15 cellular contexts compared by ENCODE assay signal in the genomic region with DNA sequence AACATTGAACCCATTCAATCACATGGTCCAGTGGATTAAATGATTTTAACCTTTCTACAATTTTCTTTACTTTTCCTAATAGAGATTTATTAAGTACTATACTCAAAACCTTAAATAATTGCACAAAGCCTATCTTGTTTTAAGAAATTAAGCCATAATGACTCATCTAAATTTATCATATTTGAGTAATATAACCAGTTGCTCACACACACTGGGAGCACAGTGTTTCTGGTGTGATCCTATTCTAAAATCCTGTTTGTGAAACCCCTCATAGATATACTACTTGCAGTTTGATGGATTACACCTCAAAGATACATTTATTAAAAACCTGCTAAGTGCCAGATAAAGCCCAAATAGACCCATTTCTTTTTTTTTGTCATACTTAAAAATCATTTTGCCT.
DNase-seq lines count a peak whose midpoint lies in the region; ATAC-seq, FAIRE-seq and TF ChIP-seq lines count a peak whose summit lies in the region.
"Had no signal": no experiment of that assay in that cellular context is flagged by ENCODE, and none has a peak within 500 bp of the region (broad histone marks: within the 10 kb centered on the region; RNA-seq: fewer than 3 reads in every experiment).

No MANE protein-coding gene starts in this region.

- H2AFZ ChIP-seq in PC-3 (ENCODE audit: low read length) = no peak overlapping the region

- no peaks in the 10 kb centered on the region for H3K79me2 ChIP-seq in PC-3 (ENCODE audit: low read length)

- H3K9ac ChIP-seq in PC-3 (ENCODE audit: low read length) = no peak overlapping the region

- no peaks in the 10 kb centered on the region for H3K36me3 ChIP-seq in PC-3 (ENCODE audit: low read depth, low read length)
- no peaks in the 10 kb centered on the region for H3K36me3 ChIP-seq in bronchial epithelial cell (ENCODE audit: control insufficient read depth, insufficient read depth, low read length)

- CTCF ChIA-PET in PC-3 (lab: Charles Lee) = no interaction called here

- H3K4me2 ChIP-seq in PC-3 (ENCODE audit: low read length) = no peak overlapping the region

- no peak overlapping the region for H3K4me3 ChIP-seq in PC-3 (ENCODE audit: low read length)
- no peak overlapping the region for H3K4me3 ChIP-seq in bronchial epithelial cell (ENCODE audit: low read depth, low read length)
- H3K4me3 ChIP-seq: GM12878 had no signal

- no peaks in the 10 kb centered on the region for H3F3A ChIP-seq in PC-3 (ENCODE audit: low read length, unreplicated experiment)

- no peak for DNase-seq in H54 (ENCODE audit: insufficient read length, low spot score)
- no peak for DNase-seq in PC-3
- peak; percentile 37 for DNase-seq in bronchial epithelial cell (ENCODE audit: low read depth)
- DNase-seq in iPS-NIHi7 (ENCODE audit: extremely low spot score) = no peak
- no peak for DNase-seq in GM10266 (ENCODE audit: extremely low spot score)
- DNase-seq: C1 segment of cervical spinal cord; Caco-2; CD4-positive, alpha-beta memory T cell; DMS153; DND-41; GOT3; H7 had no signal

- ATAC-seq in PC-3 (peak; percentile 60), GM21529 (IDR thresholded peaks at IDR 0.05; ENCODE audit: unreplicated experiment) (no peak)
- ATAC-seq: GM12878, HCT116 had no signal

- FAIRE-seq in H54 (lab: Jason Lieb, UNC) = peak; percentile 67
- FAIRE-seq in bronchial epithelial cell (lab: Jason Lieb, UNC) = no peak
- FAIRE-seq: GM12878 had no signal

- no peaks in the 10 kb centered on the region for H3K9me3 ChIP-seq in PC-3 (ENCODE audit: low read length)
- H3K9me3 ChIP-seq: Caco-2 had no signal

- TF ChIP-seq POLR2A in H54 (IDR thresholded peaks at IDR 0.05; ENCODE audit: low read depth, low read length) = no peak

- intact Hi-C loops in PC-3 (cut with micrococcal nuclease) = no loop called here

- H4K20me1 ChIP-seq in PC-3 (ENCODE audit: low read length) = no peaks in the 10 kb centered on the region

- TF ChIP-seq CTCF in PC-3 (conservative IDR thresholded peaks at IDR 0.05; ENCODE audit: low read depth, low read length) (no peak), bronchial epithelial cell (IDR thresholded peaks at IDR 0.05; ENCODE audit: insufficient read depth, low read length, severe bottlenecking) (no peak), GM10266 (IDR thresholded peaks at IDR 0.05; ENCODE audit: control insufficient read depth, insufficient read depth, low read depth, missing control alignments) (no peak)

- H3K9me2 ChIP-seq in PC-3 (replicated peaks; ENCODE audit: low read length) = no peaks in the 10 kb centered on the region

- no peaks in the 10 kb centered on the region for H3K27me3 ChIP-seq in PC-3 (ENCODE audit: low read length)
- no peaks in the 10 kb centered on the region for H3K27me3 ChIP-seq in bronchial epithelial cell (ENCODE audit: control insufficient read depth, insufficient read depth, low read length)

- POLR2A ChIA-PET in PC-3 (lab: Charles Lee; ENCODE audit: unreplicated experiment) = no interaction called here

- H3K27ac ChIP-seq in PC-3 (ENCODE audit: low read length) = no peak overlapping the region

- no peaks in the 10 kb centered on the region for H3K4me1 ChIP-seq in PC-3 (ENCODE audit: insufficient read depth, low read length)
- H3K4me1 ChIP-seq: Caco-2 had no signal

- no TSS peak for BruUV-seq in PC-3 (replicated peaks; lab: Mats Ljungman, UMichigan)
